8 cellular contexts compared by ENCODE assay signal in genomic region chr14:67816326-67817009, GRCh38. TPM values are rescaled to one million over a fixed set of nuclear protein-coding genes. Genes with fewer than 3 reads are reported as not detected.
DNase-seq lines count a peak whose midpoint lies in the region; ATAC-seq lines count a peak whose summit lies in the region.

Gene ZFYVE26, minus strand, starts transcription at chr14:67816590. Its CDS starts 627 bp downstream, at chr14:67815963.

- peaks cover 54% of the 10 kb centered on the region for H3K4me1 Mint-ChIP-seq in activated CD8-positive, alpha-beta memory T cell treated with anti-CD3 and anti-CD28 coated beads, Interleukin-2, amount 10 ng/mL, durations not matched to agents 7 days and 5 days

- DNase-seq in COR-L47 (lab: John Stamatoyannopoulos, UW): peak; percentile 98
- peak in 74 of 76 experiments; percentile 60 to 95 (median 84) for DNase-seq in HUDEP-2 (lab: John Stamatoyannopoulos, UW; ENCODE audit: unreplicated experiment in 76 of 76)
- DNase-seq in NT2/D1 (ENCODE audit: low read depth, low spot score): peak; percentile 74
- DNase-seq in activated CD8-positive, alpha-beta memory T cell treated with anti-CD3 and anti-CD28 coated beads, Interleukin-2, amount 10 ng/mL, durations not matched to agents 7 days and 5 days: peak; percentile 96
- DNase-seq in mesenteric fat pad (ENCODE audit: low spot score): peak; percentile 91
- DNase-seq in stimulated activated CD8-positive, alpha-beta memory T cell treated with anti-CD3 and anti-CD28 coated beads, Interleukin-15, amount 100 ng/mL, for 24 hours (ENCODE audit: low read depth): peak; percentile 55

- peak within 1 kb of the TSS; percentile 95 for H3K27ac Mint-ChIP-seq in activated CD8-positive, alpha-beta memory T cell treated with anti-CD3 and anti-CD28 coated beads, Interleukin-2, amount 10 ng/mL, durations not matched to agents 7 days and 5 days

- H3K36me3 ChIP-seq in NT2/D1 (ENCODE audit: insufficient read depth, insufficient read length, low read length): peaks cover 17% of the 10 kb centered on the region

- in situ Hi-C loops in endometrial microvascular endothelial cells (cut with HindIII; ENCODE audit: inconsistent ontology term, low pct_unique_long_range_greater_than_20kb, low sequenced_read_pairs): no loop called here

- no peaks in the 10 kb centered on the region for H3K9me3 Mint-ChIP-seq in activated CD8-positive, alpha-beta memory T cell treated with anti-CD3 and anti-CD28 coated beads, Interleukin-2, amount 10 ng/mL, durations not matched to agents 7 days and 5 days (ENCODE audit: low read depth)

- H3K27me3 ChIP-seq in NT2/D1 (ENCODE audit: insufficient read depth, insufficient read length): no peaks in the 10 kb centered on the region

- ATAC-seq in GM21381 (IDR thresholded peaks at IDR 0.05; ENCODE audit: unreplicated experiment): peak; percentile 84
- ATAC-seq in activated CD8-positive, alpha-beta memory T cell treated with anti-CD3 and anti-CD28 coated beads, Interleukin-2, amount 10 ng/mL, durations not matched to agents 7 days and 5 days: peak; percentile 93

- CTCF ChIA-PET in activated CD8-positive, alpha-beta memory T cell treated with anti-CD3 and anti-CD28 coated beads, Interleukin-2, amount 10 ng/mL, durations not matched to agents 7 days and 5 days (lab: Charles Lee): interaction anchor here (0.7 kb wide), 1 partner anchor 468 kb away, joined by 3 read pairs; no protein-coding TSS in a partner anchor

- H3K4me3 Mint-ChIP-seq in activated CD8-positive, alpha-beta memory T cell treated with anti-CD3 and anti-CD28 coated beads, Interleukin-2, amount 10 ng/mL, durations not matched to agents 7 days and 5 days: peak within 1 kb of the TSS; percentile 91

- H3K27me3 Mint-ChIP-seq in activated CD8-positive, alpha-beta memory T cell treated with anti-CD3 and anti-CD28 coated beads, Interleukin-2, amount 10 ng/mL, durations not matched to agents 7 days and 5 days: no peaks in the 10 kb centered on the region

- H3K4me3 ChIP-seq in NT2/D1 (ENCODE audit: insufficient read length, low read depth): peak within 1 kb of the TSS; percentile 65

- peak within 1 kb of the TSS; percentile 58 for H3K9ac ChIP-seq in NT2/D1 (ENCODE audit: insufficient read length, low read depth)

- H3K36me3 Mint-ChIP-seq in activated CD8-positive, alpha-beta memory T cell treated with anti-CD3 and anti-CD28 coated beads, Interleukin-2, amount 10 ng/mL, durations not matched to agents 7 days and 5 days: peaks cover 5% of the 10 kb centered on the region

- peaks cover 5% of the 10 kb centered on the region for H3K4me1 ChIP-seq in NT2/D1 (ENCODE audit: insufficient read depth, insufficient read length)

- H3K9me3 ChIP-seq in NT2/D1 (ENCODE audit: insufficient read depth, low read length): no peaks in the 10 kb centered on the region

RNA-seq across cellular contexts. Expression of gene ZFYVE26, which starts in this region (rescaled TPM):
- 10 to 100 TPM; 25.3 to 27.0 TPM for total RNA-seq in activated CD8-positive, alpha-beta memory T cell treated with anti-CD3 and anti-CD28 coated beads, Interleukin-2, amount 10 ng/mL, durations not matched to agents 7 days and 5 days
- total RNA-seq in endometrial microvascular endothelial cells (ENCODE audit: inconsistent ontology term) (20.9 TPM), mesenteric fat pad (29.1 TPM)

Comparison
In these comparisons a context has a peak if more than half of its experiments do, and no peak if none do; other contexts are left out.
1. Peak in every context shown above with its lines: DNase-seq, ATAC-seq and H3K4me3 ChIP-seq.